9 cellular contexts compared by ENCODE assay signal in the genomic region with DNA sequence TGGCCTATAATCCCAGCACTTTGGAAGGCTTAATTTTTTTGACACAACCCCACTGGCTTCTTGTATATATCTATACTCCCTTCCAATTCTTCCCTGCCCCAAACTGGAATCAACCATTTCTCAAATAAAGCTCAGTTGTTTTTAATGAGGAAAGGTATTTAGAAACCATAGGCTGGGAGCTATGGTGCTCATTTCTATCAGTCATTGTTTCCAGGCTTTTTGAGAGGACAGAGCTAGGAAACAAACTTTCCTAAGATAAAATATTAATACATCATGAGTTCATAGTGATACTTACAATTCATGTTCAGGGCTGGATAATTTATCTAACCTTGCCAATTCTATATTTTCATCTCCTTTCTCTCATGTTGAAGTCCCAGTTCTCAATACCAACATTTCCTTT.
"Had no signal": no experiment of that assay in that cellular context is flagged by ENCODE, and none has a peak within 500 bp of the region (broad histone marks: within the 10 kb centered on the region; RNA-seq: fewer than 3 reads in every experiment).

No MANE protein-coding gene starts in this region.

- ATAC-seq: HCT116 had no signal

- H3K27ac Mint-ChIP-seq: HFFc6 had no signal

- H3K4me3 ChIP-seq: HAP-1 had no signal

- H3K4me3 Mint-ChIP-seq: HFFc6 had no signal

- DNase-seq: GOT3, H7, HFFc6, IMR-90, Karpas-422, KBM-7 had no signal

- H3K27ac ChIP-seq: KMS-11 had no signal

- H3K4me1 ChIP-seq: HAP-1 had no signal
